Comparison of ENCODE assay signal across 18 cellular contexts in the genomic region with DNA sequence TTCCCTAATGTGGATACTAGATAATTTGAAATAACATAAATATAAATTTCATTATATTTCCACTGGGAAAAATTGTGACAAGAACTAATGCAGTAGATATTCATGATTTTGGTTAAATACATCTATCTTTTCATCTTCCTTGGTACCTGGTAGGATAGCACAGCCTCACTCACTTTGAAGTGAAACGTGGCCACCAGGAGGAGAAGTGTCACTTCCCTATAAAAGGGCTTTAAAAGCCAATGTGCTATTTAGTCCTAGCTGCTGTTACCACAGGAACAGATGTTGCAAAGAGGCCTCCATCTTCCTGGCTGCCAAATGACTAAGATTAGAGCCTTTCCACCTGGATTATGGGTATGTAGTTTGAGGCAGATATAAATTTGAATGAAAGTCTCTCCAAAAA.
DNase-seq lines count a peak whose midpoint lies in the region; ATAC-seq lines count a peak whose summit lies in the region.
"Had no signal": no experiment of that assay in that cellular context is flagged by ENCODE, and none has a peak within 500 bp of the region (broad histone marks: within the 10 kb centered on the region; RNA-seq: fewer than 3 reads in every experiment).

No MANE protein-coding gene starts in this region.

- H3K27me3 Mint-ChIP-seq in activated CD8-positive, alpha-beta T cell treated with anti-CD3 and anti-CD28 coated beads, Interleukin-2, amount 10 ng/mL, durations not matched to agents 7 days and 5 days (ENCODE audit: low read depth) = no peaks in the 10 kb centered on the region
- H3K27me3 Mint-ChIP-seq: activated naive CD8-positive, alpha-beta T cell treated with anti-CD3 and anti-CD28 coated beads for 36 hours had no signal

- ATAC-seq in activated CD8-positive, alpha-beta T cell treated with anti-CD3 and anti-CD28 coated beads, Interleukin-2, amount 10 ng/mL, durations not matched to agents 7 days and 5 days = no peak
- ATAC-seq: A549, heart right ventricle had no signal

- CTCF ChIA-PET in activated CD8-positive, alpha-beta T cell treated with anti-CD3 and anti-CD28 coated beads, Interleukin-2, amount 10 ng/mL, durations not matched to agents 7 days and 5 days (lab: Charles Lee) = no interaction called here

- H3K9me3 Mint-ChIP-seq in activated CD8-positive, alpha-beta T cell treated with anti-CD3 and anti-CD28 coated beads, Interleukin-2, amount 10 ng/mL, durations not matched to agents 7 days and 5 days (ENCODE audit: insufficient read depth) = peaks cover 6% of the 10 kb centered on the region

- H3K4me3 Mint-ChIP-seq in activated CD8-positive, alpha-beta T cell treated with anti-CD3 and anti-CD28 coated beads, Interleukin-2, amount 10 ng/mL, durations not matched to agents 7 days and 5 days = no peak overlapping the region
- H3K4me3 Mint-ChIP-seq: activated naive CD8-positive, alpha-beta T cell treated with anti-CD3 and anti-CD28 coated beads for 36 hours; CD14-positive monocyte had no signal

- POLR2A ChIA-PET in activated CD8-positive, alpha-beta T cell treated with anti-CD3 and anti-CD28 coated beads, Interleukin-2, amount 10 ng/mL, durations not matched to agents 7 days and 5 days (lab: Charles Lee) = no interaction called here

- H3K27ac Mint-ChIP-seq in activated CD8-positive, alpha-beta T cell treated with anti-CD3 and anti-CD28 coated beads, Interleukin-2, amount 10 ng/mL, durations not matched to agents 7 days and 5 days = no peak overlapping the region
- H3K27ac Mint-ChIP-seq: activated naive CD8-positive, alpha-beta T cell treated with anti-CD3 and anti-CD28 coated beads for 36 hours; CD14-positive monocyte had no signal

- no peaks in the 10 kb centered on the region for H3K4me1 Mint-ChIP-seq in activated CD8-positive, alpha-beta T cell treated with anti-CD3 and anti-CD28 coated beads, Interleukin-2, amount 10 ng/mL, durations not matched to agents 7 days and 5 days (ENCODE audit: low read depth)
- H3K4me1 Mint-ChIP-seq: activated naive CD8-positive, alpha-beta T cell treated with anti-CD3 and anti-CD28 coated beads for 36 hours; CD14-positive monocyte had no signal

- no peaks in the 10 kb centered on the region for H3K36me3 Mint-ChIP-seq in activated CD8-positive, alpha-beta T cell treated with anti-CD3 and anti-CD28 coated beads, Interleukin-2, amount 10 ng/mL, durations not matched to agents 7 days and 5 days (ENCODE audit: low read depth)
- H3K36me3 Mint-ChIP-seq: activated naive CD8-positive, alpha-beta T cell treated with anti-CD3 and anti-CD28 coated beads for 36 hours; CD14-positive monocyte had no signal

- DNase-seq in NCI-H2171 treated with DMSO at 0.1 percent for 48 hours (lab: John Stamatoyannopoulos, UW) (peak; percentile 23), NCI-H2171 (lab: John Stamatoyannopoulos, UW) (no peak), HuH-7 (ENCODE audit: low spot score) (peak; percentile 3), RPMI7951 (ENCODE audit: low read depth) (peak; percentile 18), iPS DF 19.7 (ENCODE audit: low read depth, low spot score) (peak; percentile 3), NCI-H2227 (lab: John Stamatoyannopoulos, UW; ENCODE audit: unreplicated experiment) (no peak), C1 segment of cervical spinal cord (lab: John Stamatoyannopoulos, UW) (no peak)
- no peak for DNase-seq in activated CD8-positive, alpha-beta T cell treated with anti-CD3 and anti-CD28 coated beads, Interleukin-2, amount 10 ng/mL, durations not matched to agents 7 days and 5 days
- DNase-seq: activated CD4-positive, alpha-beta T cell treated with anti-CD3 and anti-CD28 coated beads for 1 hour; activated naive CD8-positive, alpha-beta T cell treated with anti-CD3 and anti-CD28 coated beads for 36 hours; DMS79; heart right ventricle; NCI-H1694; NCI-H446; substantia nigra; T1000 had no signal

Comparison
In these comparisons a context has a peak if more than half of its experiments do, and no peak if none do; other contexts are left out.
1. DNase-seq: peak in NCI-H2171 treated with DMSO at 0.1 percent for 48 hours (single experiment), HuH-7 (single experiment), RPMI7951 (single experiment) and iPS DF 19.7 (single experiment); none in NCI-H2171 (single experiment), NCI-H2227 (single experiment), C1 segment of cervical spinal cord (0 of 14) and activated CD8-positive, alpha-beta T cell treated with anti-CD3 and anti-CD28 coated beads, Interleukin-2, amount 10 ng/mL, durations not matched to agents 7 days and 5 days (single experiment).